6 cellular contexts compared by ENCODE assay signal in the genomic region with DNA sequence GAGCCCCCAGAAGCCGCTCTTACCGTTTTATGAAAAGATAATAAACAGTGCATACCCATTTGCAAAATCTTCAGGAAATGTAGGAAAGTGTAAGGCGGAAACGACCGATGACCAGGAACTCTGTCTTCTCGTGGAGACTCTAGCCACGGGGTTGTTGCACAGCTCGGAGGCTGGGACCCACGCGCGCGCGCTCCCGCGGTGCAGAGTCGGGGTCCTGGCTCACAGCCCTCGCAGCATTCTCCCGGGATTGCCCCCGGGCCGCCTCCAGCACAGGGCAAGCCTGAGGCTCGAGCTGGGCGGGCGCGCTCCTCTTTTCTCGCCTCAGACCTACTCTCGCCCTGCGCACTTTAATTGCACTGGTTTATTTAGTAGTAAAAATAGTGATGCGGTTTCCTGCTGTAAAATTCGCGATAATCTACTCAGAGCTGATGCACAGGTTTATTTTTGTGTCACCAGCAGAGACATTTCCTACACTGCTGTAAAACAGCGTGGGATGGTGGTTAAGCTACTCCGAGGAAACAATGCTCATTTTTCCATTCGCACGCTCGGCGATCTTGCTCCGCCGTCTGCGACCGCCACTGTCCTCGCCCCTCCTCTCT. TPM values are rescaled to one million over a fixed set of nuclear protein-coding genes. Genes with fewer than 3 reads are reported as not detected.
A peak's percentile ranks its signal among the peaks of the same experiment; 100 is the strongest.
DNase-seq lines count a peak whose midpoint lies in the region; ATAC-seq, FAIRE-seq and TF ChIP-seq lines count a peak whose summit lies in the region.

No MANE protein-coding gene starts in this region.

- DNase-seq in NCI-H1105 (lab: John Stamatoyannopoulos, UW) (no peak), frontal cortex (ENCODE audit: low spot score in 2 of 2) (no peak)

- no peak for TF ChIP-seq CTCF in brain (conservative IDR thresholded peaks at IDR 0.05)
- no peak for TF ChIP-seq CTCF in nephron (IDR thresholded peaks at IDR 0.05; ENCODE audit: unreplicated experiment in 3 of 3)

- H3K27ac Mint-ChIP-seq in brain (peak overlapping the region; percentile 22 to 99 (median 93)), nephron (peak overlapping the region in 2 of 3 experiments; percentile 59 to 75)

- no peak for ATAC-seq in HG02870 (IDR thresholded peaks at IDR 0.05; ENCODE audit: unreplicated experiment)

- H3K27me3 Mint-ChIP-seq in brain (peaks cover 30% of the 10 kb centered on the region), nephron (ENCODE audit: low read depth) (peaks cover 14% of the 10 kb centered on the region)

- H3K27ac ChIP-seq in KOPT-K1 (ENCODE audit: low read depth, low read length, poor library complexity, severe bottlenecking), result peak overlapping the region; percentile 85

- H3K36me3 Mint-ChIP-seq in brain (no peaks in the 10 kb centered on the region), nephron (ENCODE audit: low read depth) (no peaks in the 10 kb centered on the region)

- H3K4me1 Mint-ChIP-seq in brain, result peaks cover 37% of the 10 kb centered on the region
- peaks cover 11% of the 10 kb centered on the region for H3K4me1 Mint-ChIP-seq in nephron

- H3K9me3 ChIP-seq in KOPT-K1 (ENCODE audit: insufficient read depth, low read length, poor library complexity, severe bottlenecking), result no peaks in the 10 kb centered on the region

- H3K36me3 ChIP-seq in KOPT-K1 (ENCODE audit: insufficient read depth, low read length), result no peaks in the 10 kb centered on the region

- FAIRE-seq in frontal cortex (lab: Jason Lieb, UNC), result no peak

- H3K9me3 Mint-ChIP-seq in brain, result peaks cover 0 to 25% (median 4%) of the 10 kb centered on the region in 5 experiments
- no peaks in the 10 kb centered on the region for H3K9me3 Mint-ChIP-seq in nephron

- H3K4me3 Mint-ChIP-seq in brain (peak overlapping the region; percentile 97 to 100 (median 99)), nephron (peak overlapping the region; percentile 96 to 99 (median 98))

RNA-seq across cellular contexts. Expression of a gene that starts 15.5 kb away (rescaled TPM):
- polyA plus RNA-seq in brain (ENCODE audit: insufficient read depth, low read depth, low replicate concordance), result 0.22 TPM
- total RNA-seq in frontal cortex, result 2.0 TPM

RNA-seq across cellular contexts. Expression of a gene that starts 33.6 kb away (rescaled TPM):
- 33.0 TPM for polyA plus RNA-seq in brain (ENCODE audit: insufficient read depth, low read depth, low replicate concordance)
- 12.2 TPM for total RNA-seq in frontal cortex

RNA-seq across cellular contexts. Expression of a gene that starts 42.1 kb away (rescaled TPM):
- not detected for polyA plus RNA-seq in brain (ENCODE audit: insufficient read depth, low read depth, low replicate concordance)
- total RNA-seq in frontal cortex, result not detected

RNA-seq across cellular contexts. Expression of a gene that starts 54.2 kb away (rescaled TPM):
- polyA plus RNA-seq in brain (ENCODE audit: insufficient read depth, low read depth, low replicate concordance), result 2,812 TPM
- 3,351 TPM for total RNA-seq in frontal cortex

RNA-seq across cellular contexts. Expression of a gene that starts 58.5 kb away (rescaled TPM):
- polyA plus RNA-seq in brain (ENCODE audit: insufficient read depth, low read depth, low replicate concordance), result not detected
- not detected for total RNA-seq in frontal cortex
